ENCODE assay signal across 14 cellular contexts in the genomic region with DNA sequence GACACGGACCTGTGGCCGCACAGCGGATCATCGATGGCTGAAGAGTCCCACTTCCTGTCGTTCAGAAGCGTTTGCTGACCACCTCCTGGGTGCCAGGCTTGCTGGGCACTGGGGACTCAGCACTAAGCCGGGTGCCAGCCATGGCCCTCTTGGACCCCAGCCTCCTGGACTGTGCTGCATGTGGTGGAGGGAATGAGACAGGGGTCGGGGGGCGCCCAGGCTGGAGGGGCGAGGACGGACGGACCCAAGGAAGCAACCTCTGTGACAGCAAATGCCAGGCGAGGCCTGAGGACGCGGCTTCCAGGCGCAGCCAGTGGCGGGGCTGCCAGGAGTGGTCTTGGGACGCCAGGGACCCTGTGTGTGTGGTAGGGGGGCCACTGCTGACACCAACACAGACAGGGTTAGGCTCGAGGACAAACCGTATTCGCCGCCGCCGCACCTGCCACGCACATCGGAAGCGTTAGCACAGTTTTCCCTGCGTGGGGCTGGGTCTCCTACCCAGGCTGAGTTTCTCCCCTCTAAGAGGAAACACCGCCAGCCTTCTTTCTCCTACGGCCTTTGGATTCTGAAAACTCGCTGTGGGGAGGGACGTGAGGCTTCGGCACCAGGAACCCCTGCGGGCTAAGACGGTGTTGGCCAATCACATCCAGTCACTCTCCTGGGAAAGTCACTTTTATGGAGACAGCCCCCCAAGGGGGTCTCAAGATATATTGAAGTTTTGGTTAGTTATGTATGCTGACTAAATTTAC. TPM values are rescaled to one million over a fixed set of nuclear protein-coding genes. Genes with fewer than 3 reads are reported as not detected.
DNase-seq lines count a peak whose midpoint lies in the region; ATAC-seq, FAIRE-seq and TF ChIP-seq lines count a peak whose summit lies in the region.
"Had no signal": no experiment of that assay in that cellular context is flagged by ENCODE, and none has a peak within 500 bp of the region (broad histone marks: within the 10 kb centered on the region; RNA-seq: fewer than 3 reads in every experiment).

No MANE protein-coding gene starts in this region.

- H3K79me2 ChIP-seq in SK-N-SH (ENCODE audit: insufficient read depth) (no peaks in the 10 kb centered on the region), neural progenitor cell (ENCODE audit: low read depth) (no peaks in the 10 kb centered on the region)

- no peak for TF ChIP-seq POLR2A in upper lobe of left lung (IDR thresholded peaks at IDR 0.05)

- H3K27ac Mint-ChIP-seq in neural progenitor cell: peak overlapping the region; percentile 58
- H3K27ac Mint-ChIP-seq: natural killer cell treated with Interleukin-12 subunit alpha and Interleukin-12 subunit beta and Interleukin-15 and Interleukin-18, amount 100 ng/mL, for 72 hours had no signal

- H3F3A ChIP-seq in SK-N-SH (replicated peaks; ENCODE audit: insufficient read depth) (peaks cover 11% of the 10 kb centered on the region), neural progenitor cell (ENCODE audit: low read depth) (peaks cover 52% of the 10 kb centered on the region)

- no peaks in the 10 kb centered on the region for H3K36me3 Mint-ChIP-seq in neural progenitor cell
- H3K36me3 Mint-ChIP-seq: natural killer cell treated with Interleukin-12 subunit alpha and Interleukin-12 subunit beta and Interleukin-15 and Interleukin-18, amount 100 ng/mL, for 72 hours had no signal

- no peaks in the 10 kb centered on the region for H3K9me3 ChIP-seq in SK-N-SH
- no peaks in the 10 kb centered on the region for H3K9me3 ChIP-seq in neural progenitor cell (ENCODE audit: low read depth)
- H3K9me3 ChIP-seq in upper lobe of left lung: no peaks in the 10 kb centered on the region

- H3K27me3 Mint-ChIP-seq in neural progenitor cell (ENCODE audit: insufficient read depth, low read depth): peaks cover 11% of the 10 kb centered on the region

- H3K36me3 ChIP-seq in SK-N-SH (replicated peaks in 1 of 2; ENCODE audit: control insufficient read depth in 1 of 2, insufficient read depth in 2 of 2, low read length in 1 of 2): no peaks in the 10 kb centered on the region
- H3K36me3 ChIP-seq in neural progenitor cell: no peaks in the 10 kb centered on the region
- H3K36me3 ChIP-seq in upper lobe of left lung: no peaks in the 10 kb centered on the region

- H4K20me1 ChIP-seq in SK-N-SH (ENCODE audit: insufficient read depth): no peaks in the 10 kb centered on the region
- no peaks in the 10 kb centered on the region for H4K20me1 ChIP-seq in neural progenitor cell (ENCODE audit: low read depth)

- ATAC-seq in SK-N-SH treated with all-trans-retinoic acid at 6 μM for 48 hours (no peak), upper lobe of left lung (ENCODE audit: low FRiP score in 2 of 2) (no peak)
- ATAC-seq: natural killer cell treated with Interleukin-12 subunit alpha and Interleukin-12 subunit beta and Interleukin-15 and Interleukin-18, amount 100 ng/mL, for 72 hours had no signal

- H3K27me3 ChIP-seq in SK-N-SH (ENCODE audit: insufficient read depth) (no peaks in the 10 kb centered on the region), neural progenitor cell (peaks cover 3% of the 10 kb centered on the region), upper lobe of left lung (peaks cover 0 to 20% (median 4%) of the 10 kb centered on the region in 4 donors)

- no peak overlapping the region; the same call in 1 of the 2 replicates for H3K9ac ChIP-seq in SK-N-SH
- no peak overlapping the region for H3K9ac ChIP-seq in neural progenitor cell

- H3K9me2 ChIP-seq in SK-N-SH: no peaks in the 10 kb centered on the region

- DNase-seq in SK-N-SH (no peak), fibroblast of the aortic adventitia (ENCODE audit: low read depth) (no peak), neural progenitor cell (ENCODE audit: low spot score) (no peak), upper lobe of left lung (peak in 1 of 2 donors; percentile 78), substantia nigra (lab: John Stamatoyannopoulos, UW) (no peak), urothelium cell line (ENCODE audit: low spot score) (no peak), RCC 7860 (ENCODE audit: low spot score) (no peak)
- DNase-seq: DMS 273 treated with DMSO at 0.1 percent for 48 hours; KBM-7; stimulated activated naive CD4-positive, alpha-beta T cell treated with Interleukin-2 at 50 U/mL for 16 hours had no signal

- H3K4me2 ChIP-seq in SK-N-SH (peak overlapping the region; percentile 70; the same call in 1 of the 2 replicates), neural progenitor cell (no peak overlapping the region)

- peak overlapping the region; percentile 15 for H3K4me3 Mint-ChIP-seq in neural progenitor cell
- H3K4me3 Mint-ChIP-seq: natural killer cell treated with Interleukin-12 subunit alpha and Interleukin-12 subunit beta and Interleukin-15 and Interleukin-18, amount 100 ng/mL, for 72 hours had no signal

- POLR2A ChIA-PET in SK-N-SH (lab: Yijun Ruan, JAX): no interaction called here

- TF ChIP-seq RAD21 in SK-N-SH (IDR thresholded peaks at IDR 0.05; ENCODE audit: low read length): no peak

- H3K4me1 Mint-ChIP-seq in neural progenitor cell: peaks cover 41% of the 10 kb centered on the region

- H3K9me3 Mint-ChIP-seq in neural progenitor cell: no peaks in the 10 kb centered on the region
- H3K9me3 Mint-ChIP-seq: natural killer cell treated with Interleukin-12 subunit alpha and Interleukin-12 subunit beta and Interleukin-15 and Interleukin-18, amount 100 ng/mL, for 72 hours had no signal

- TF ChIP-seq EP300 in SK-N-SH (IDR thresholded peaks at IDR 0.05; ENCODE audit: borderline replicate concordance in 1 of 2, low read depth in 1 of 2, low read length in 1 of 2): no peak
- TF ChIP-seq EP300 in upper lobe of left lung (IDR thresholded peaks at IDR 0.05): no peak

- peak overlapping the region; percentile 88 to 98 for H3K27ac ChIP-seq in SK-N-SH (ENCODE audit: low read depth in 2 of 2, low read length in 1 of 2)
- no peak overlapping the region for H3K27ac ChIP-seq in neural progenitor cell
- H3K27ac ChIP-seq in upper lobe of left lung: peak overlapping the region; percentile 57 to 69 (median 60)
- no peak overlapping the region for H3K27ac ChIP-seq in substantia nigra (ENCODE audit: low read depth, low read length, poor library complexity, severe bottlenecking)
- H3K27ac ChIP-seq: 22Rv1 had no signal

- CTCF ChIA-PET in SK-N-SH (lab: Yijun Ruan, JAX): no interaction called here

- H3K4me3 ChIP-seq in SK-N-SH (ENCODE audit: low read depth in 2 of 2, low read length in 1 of 2) (no peak overlapping the region), fibroblast of the aortic adventitia (ENCODE audit: low read depth, low read length) (peak overlapping the region; percentile 25), neural progenitor cell (no peak overlapping the region), upper lobe of left lung (no peak overlapping the region)
- H3K4me3 ChIP-seq: GM12878 had no signal

- TF ChIP-seq CTCF in SK-N-SH (IDR thresholded peaks at IDR 0.05) (no peak), fibroblast of the aortic adventitia (IDR thresholded peaks at IDR 0.05; ENCODE audit: insufficient read depth, low read length) (no peak), neural progenitor cell (IDR thresholded peaks at IDR 0.05) (no peak), upper lobe of left lung (IDR thresholded peaks at IDR 0.05) (no peak)

- H3K4me1 ChIP-seq in SK-N-SH (ENCODE audit: control insufficient read depth in 1 of 2, insufficient read depth in 2 of 2, low read depth in 1 of 2, low read length in 1 of 2) (peaks cover 20 to 39% of the 10 kb centered on the region in 2 experiments; a peak in 3 of 4 replicates), neural progenitor cell (peaks cover 43% of the 10 kb centered on the region), upper lobe of left lung (peaks cover 13 to 36% (median 27%) of the 10 kb centered on the region in 4 donors)

- FAIRE-seq in urothelium cell line (lab: Jason Lieb, UNC): no peak
- no peak for FAIRE-seq in RCC 7860 (lab: Jason Lieb, UNC)
- FAIRE-seq: GM12878 had no signal

- H2AFZ ChIP-seq in SK-N-SH (ENCODE audit: low read depth): no peak overlapping the region; the same call in 1 of the 2 replicates
- H2AFZ ChIP-seq in neural progenitor cell (replicated peaks): no peak overlapping the region

- 83% methylated on average over 13 of the region's 35 CpGs for WGBS in SK-N-SH (ENCODE audit: low lambda C conversion rate)
- 70 to 75% methylated on average over 21 to 34 of the region's 35 CpGs for WGBS in upper lobe of left lung, 2 donors

RNA-seq across cellular contexts. Expression of a gene that starts 3.1 kb away (rescaled TPM):
- 2.5 and 3.8 TPM in 2 replicates for polyA plus RNA-seq in SK-N-SH (2012; rRNA removed)
- 0.90 and 1.8 TPM in 2 replicates for polyA plus RNA-seq in SK-N-SH (2012; cell fraction: cytosol; rRNA removed)
- polyA plus RNA-seq in SK-N-SH (2012; cell fraction: nucleus; rRNA removed): 14.2 and 20.4 TPM in 2 replicates
- total RNA-seq in fibroblast of the aortic adventitia (ENCODE audit: low replicate concordance): 367 and 605 TPM in 2 replicates
- 6.8 and 24.0 TPM in 2 replicates for total RNA-seq in neural progenitor cell (ENCODE audit: low replicate concordance)
- total RNA-seq in upper lobe of left lung: 100 to 1,000 TPM in 2 of 6 donors, 10 to 100 TPM in 4; 23.9 to 137 (median 63.4) TPM
- total RNA-seq: natural killer cell treated with Interleukin-12 subunit alpha and Interleukin-12 subunit beta and Interleukin-15 and Interleukin-18, amount 100 ng/mL, for 72 hours had no signal

RNA-seq across cellular contexts. Expression of a gene that starts 12.2 kb away (rescaled TPM):
- 31.3 and 32.0 TPM in 2 replicates for polyA plus RNA-seq in SK-N-SH (2012; rRNA removed)
- polyA plus RNA-seq in SK-N-SH (2012; cell fraction: cytosol; rRNA removed): 7.9 and 13.4 TPM in 2 replicates
- 145 and 194 TPM in 2 replicates for polyA plus RNA-seq in SK-N-SH (2012; cell fraction: nucleus; rRNA removed)
- total RNA-seq in fibroblast of the aortic adventitia (ENCODE audit: low replicate concordance) (31.3 and 89.0 TPM in 2 replicates), neural progenitor cell (ENCODE audit: low replicate concordance) (14.5 and 64.1 TPM in 2 replicates), upper lobe of left lung (100 to 1,000 TPM in 3 of 6 donors, 10 to 100 TPM in 3; 71.8 to 205 (median 90.6) TPM)

RNA-seq across cellular contexts. Expression of a gene that starts 13.6 kb away (rescaled TPM):
- polyA plus RNA-seq in SK-N-SH (2012; rRNA removed): 175 and 214 TPM in 2 replicates
- polyA plus RNA-seq in SK-N-SH (2012; cell fraction: cytosol; rRNA removed): 124 and 141 TPM in 2 replicates
- polyA plus RNA-seq in SK-N-SH (2012; cell fraction: nucleus; rRNA removed): 147 and 267 TPM in 2 replicates
- total RNA-seq in fibroblast of the aortic adventitia (ENCODE audit: low replicate concordance) (71.1 and 82.0 TPM in 2 replicates), neural progenitor cell (ENCODE audit: low replicate concordance) (26.4 and 82.2 TPM in 2 replicates), upper lobe of left lung (100 to 1,000 TPM in 5 of 6 donors, 10 to 100 TPM in 1; 76.0 to 149 (median 119) TPM)

RNA-seq across cellular contexts. Expression of a gene that starts 30.3 kb away (rescaled TPM):
- polyA plus RNA-seq in SK-N-SH (2012; rRNA removed): 0.06 and 0.08 TPM in 2 replicates
- polyA plus RNA-seq in SK-N-SH (2012; cell fraction: cytosol; rRNA removed): 0.03 TPM in 1 of 2 replicates, not detected in the other
- 0.55 and 0.62 TPM in 2 replicates for polyA plus RNA-seq in SK-N-SH (2012; cell fraction: nucleus; rRNA removed)
- total RNA-seq in fibroblast of the aortic adventitia (ENCODE audit: low replicate concordance) (0.09 and 0.57 TPM in 2 replicates), neural progenitor cell (ENCODE audit: low replicate concordance) (0.22 TPM in 1 of 2 replicates, not detected in the other), upper lobe of left lung (1 to 10 TPM in 1 of 6 donors, under 1 TPM in 5; 0.22 to 1.0 (median 0.79) TPM)

RNA-seq across cellular contexts. Expression of a gene that starts 36.8 kb away (rescaled TPM):
- polyA plus RNA-seq in SK-N-SH (2012; rRNA removed): 12.3 and 13.4 TPM in 2 replicates
- 5.8 and 11.0 TPM in 2 replicates for polyA plus RNA-seq in SK-N-SH (2012; cell fraction: cytosol; rRNA removed)
- 9.9 and 14.4 TPM in 2 replicates for polyA plus RNA-seq in SK-N-SH (2012; cell fraction: nucleus; rRNA removed)
- total RNA-seq in fibroblast of the aortic adventitia (ENCODE audit: low replicate concordance) (9.4 and 17.7 TPM in 2 replicates), neural progenitor cell (ENCODE audit: low replicate concordance) (1.0 and 13.5 TPM in 2 replicates), upper lobe of left lung (10 to 100 TPM; 14.7 to 41.6 (median 26.0) TPM)

Comparison
In these comparisons a context has a peak if more than half of its experiments do, and no peak if none do; other contexts are left out.
1. H3K27ac ChIP-seq: peak in SK-N-SH (2 of 2) and upper lobe of left lung (4 of 4); none in neural progenitor cell (single experiment) and substantia nigra (single experiment).